In genomic region chr10:119542357-119542989, GRCh38 we compare ENCODE assay signal across 8 cellular contexts. TPM values are rescaled to one million over a fixed set of nuclear protein-coding genes. Genes with fewer than 3 reads are reported as not detected.
A peak's percentile ranks its signal among the peaks of the same experiment; 100 is the strongest.
DNase-seq lines count a peak whose midpoint lies in the region; ATAC-seq and TF ChIP-seq lines count a peak whose summit lies in the region.

A gene with protein sequence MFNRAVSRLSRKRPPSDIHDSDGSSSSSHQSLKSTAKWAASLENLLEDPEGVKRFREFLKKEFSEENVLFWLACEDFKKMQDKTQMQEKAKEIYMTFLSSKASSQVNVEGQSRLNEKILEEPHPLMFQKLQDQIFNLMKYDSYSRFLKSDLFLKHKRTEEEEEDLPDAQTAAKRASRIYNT (minus strand): TSS chr10:119542719. CDS start chr10:119542638, 81 bp downstream.

- H3K4me3 ChIP-seq in epithelial cell of proximal tubule (ENCODE audit: low read depth, low read length), result peak within 1 kb of the TSS; percentile 68
- H3K4me3 ChIP-seq in muscle layer of duodenum (ENCODE audit: low read depth in 1 of 2, low read length in 2 of 2), result peak within 1 kb of the TSS; percentile 74 to 83

- DNase-seq in NCI-H2227 (lab: John Stamatoyannopoulos, UW; ENCODE audit: unreplicated experiment) (peak; percentile 40), NCI-H2227 treated with DMSO at 0.1 percent for 48 hours (lab: John Stamatoyannopoulos, UW) (no peak), NCI-H82 treated with DMSO at 0.1 percent for 48 hours (lab: John Stamatoyannopoulos, UW; ENCODE audit: unreplicated experiment) (peak; percentile 27), epithelial cell of proximal tubule (ENCODE audit: low read depth) (no peak)
- peak; percentile 77 to 82 for DNase-seq in activated CD8-positive, alpha-beta memory T cell treated with anti-CD3 and anti-CD28 coated beads for 4 hours (ENCODE audit: low read depth in 2 of 2)
- peak; percentile 67 for DNase-seq in stimulated activated CD8-positive, alpha-beta memory T cell treated with anti-CD3 and anti-CD28 coated beads, Interleukin-7, amount 100 ng/mL, for 24 hours (ENCODE audit: low read depth)

- H3K9me3 ChIP-seq in muscle layer of duodenum (ENCODE audit: control insufficient read depth in 1 of 2, low read length in 2 of 2), result no peaks in the 10 kb centered on the region

- no peaks in the 10 kb centered on the region for H3K27me3 ChIP-seq in muscle layer of duodenum (ENCODE audit: low read depth, low read length)

- no peak for TF ChIP-seq CTCF in epithelial cell of proximal tubule (conservative IDR thresholded peaks at IDR 0.05; ENCODE audit: low read depth, low read length)

- H3K4me1 ChIP-seq in muscle layer of duodenum (ENCODE audit: control insufficient read depth in 1 of 2, insufficient read depth in 2 of 2, low read length in 2 of 2), result peaks cover 10 to 43% of the 10 kb centered on the region in 2 donors

- no peaks in the 10 kb centered on the region for H3K36me3 ChIP-seq in muscle layer of duodenum (ENCODE audit: control insufficient read depth in 1 of 2, insufficient read depth in 2 of 2, low read length in 2 of 2)

- peak; percentile 48 for ATAC-seq in HG02938 (IDR thresholded peaks at IDR 0.05; ENCODE audit: unreplicated experiment)

- peak within 1 kb of the TSS; percentile 67 for H3K27ac ChIP-seq in muscle layer of duodenum (ENCODE audit: low read length)

RNA-seq across cellular contexts. Expression of the gene that starts here (rescaled TPM):
- total RNA-seq in epithelial cell of proximal tubule, result 85.9 and 95.1 TPM in 2 replicates

Comparison
In these comparisons a context has a peak if more than half of its experiments do, and no peak if none do; other contexts are left out.
1. DNase-seq: peak in NCI-H2227 (single experiment), NCI-H82 treated with DMSO at 0.1 percent for 48 hours (single experiment), activated CD8-positive, alpha-beta memory T cell treated with anti-CD3 and anti-CD28 coated beads for 4 hours (2 of 2) and stimulated activated CD8-positive, alpha-beta memory T cell treated with anti-CD3 and anti-CD28 coated beads, Interleukin-7, amount 100 ng/mL, for 24 hours (single experiment); none in NCI-H2227 treated with DMSO at 0.1 percent for 48 hours (single experiment) and epithelial cell of proximal tubule (single experiment).